In the genomic region with DNA sequence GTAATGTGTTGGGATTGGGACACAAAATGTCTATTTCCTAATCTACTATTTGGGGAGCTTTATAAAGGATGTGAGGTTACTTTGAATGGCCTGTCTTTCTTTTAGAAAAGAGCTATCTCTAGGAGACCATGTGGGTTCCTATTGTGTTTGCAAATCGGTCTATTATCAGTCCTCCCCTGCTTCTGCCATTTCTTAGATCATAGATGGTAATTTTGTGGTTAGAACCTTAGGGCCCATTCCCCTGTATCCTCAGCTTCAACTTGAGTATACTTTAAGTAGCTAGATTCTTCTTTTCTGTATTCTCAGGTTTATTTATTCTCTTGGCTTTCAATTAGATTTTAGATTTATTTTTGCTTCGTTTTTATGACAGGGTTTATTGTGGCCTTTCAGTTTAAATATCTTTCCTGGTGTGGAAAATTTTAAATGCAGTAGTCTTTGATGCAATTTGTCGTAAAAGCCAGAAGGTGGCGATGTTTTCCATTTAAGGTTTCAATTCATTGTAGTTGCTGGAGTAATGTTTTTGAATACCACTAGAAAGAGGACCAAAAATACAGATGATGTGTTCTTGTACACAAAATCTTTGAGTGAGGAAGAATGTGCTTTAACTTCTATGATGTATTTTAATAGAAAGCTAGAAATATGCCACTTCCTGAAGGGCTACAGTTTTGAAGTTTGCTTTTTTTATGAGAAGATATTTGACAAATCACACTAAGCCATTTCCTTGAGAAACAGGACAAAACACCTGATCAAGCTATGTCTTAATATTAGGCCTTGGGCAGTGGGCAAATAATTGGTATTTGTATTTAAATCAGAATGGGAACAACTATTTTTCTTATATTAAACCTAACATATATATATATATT, we compare ENCODE assay signal across 8 cellular contexts. TPM values are rescaled to one million over a fixed set of nuclear protein-coding genes. Genes with fewer than 3 reads are reported as not detected.
A peak's percentile ranks its signal among the peaks of the same experiment; 100 is the strongest.
DNase-seq lines count a peak whose midpoint lies in the region; ATAC-seq and TF ChIP-seq lines count a peak whose summit lies in the region.

No MANE protein-coding gene starts in this region.

- no peaks in the 10 kb centered on the region for H3K36me3 ChIP-seq in IMR-90 (ENCODE audit: control insufficient read depth, insufficient read depth, low read length)
- no peaks in the 10 kb centered on the region for H3K36me3 ChIP-seq in OCI-LY3 (replicated peaks; ENCODE audit: low read depth, low read length)
- H3K36me3 ChIP-seq in mesenchymal stem cell (ENCODE audit: control insufficient read depth in 1 of 2, insufficient read depth in 2 of 2, low read depth in 1 of 2, low read length in 2 of 2) = no peaks in the 10 kb centered on the region

- H3K27ac ChIP-seq in IMR-90 (ENCODE audit: insufficient read depth, low read length) (no peak overlapping the region), OCI-LY3 (ENCODE audit: low read length) (no peak overlapping the region), mesenchymal stem cell (ENCODE audit: low read length, poor library complexity, severe bottlenecking) (peak overlapping the region; percentile 45)

- peaks cover 2% of the 10 kb centered on the region; the same call in 1 of the 2 replicates for H3K4me1 ChIP-seq in IMR-90 (ENCODE audit: control insufficient read depth, insufficient read depth, low read length)
- 0 out of 2 replicates have a peak, but pooled peaks cover 2% of the 10 kb centered on the region for H3K4me1 ChIP-seq in OCI-LY3 (ENCODE audit: low read length)
- H3K4me1 ChIP-seq in mesenchymal stem cell (ENCODE audit: control insufficient read depth, insufficient read depth, low read depth, low read length) = peaks cover 6% of the 10 kb centered on the region

- intact Hi-C loops in IMR-90 (cut with micrococcal nuclease) = loop anchor here (1.0 kb wide), 3 partner anchors 49 to 124 kb away; no protein-coding TSS in a partner anchor

- WGBS in IMR-90 (ENCODE audit: extremely low coverage in 2 of 2, insufficient read length in 1 of 2), 2 experiments = no CpG with 5 or more reads among the region's 4 CpGs
- under 1% methylated on average over 4 of the region's 4 CpGs for WGBS in mesenchymal stem cell

- H2BK15ac ChIP-seq in IMR-90 (ENCODE audit: low read depth, low read length) = no peak overlapping the region
- H2BK15ac ChIP-seq in mesenchymal stem cell (ENCODE audit: low read depth, poor library complexity, severe bottlenecking) = no peak overlapping the region

- H3K27me3 ChIP-seq in IMR-90 (ENCODE audit: control insufficient read depth, insufficient read depth, low read length) (no peaks in the 10 kb centered on the region), OCI-LY3 (ENCODE audit: low read depth, low read length) (no peaks in the 10 kb centered on the region), mesenchymal stem cell (ENCODE audit: control insufficient read depth in 1 of 2, insufficient read depth in 1 of 2, low read length in 2 of 2) (no peaks in the 10 kb centered on the region)

- H3K4ac ChIP-seq in IMR-90 (ENCODE audit: low read depth, low read length) (no peak overlapping the region), mesenchymal stem cell (ENCODE audit: low read depth in 1 of 2, low read length in 2 of 2) (no peak overlapping the region)

- H4K8ac ChIP-seq in IMR-90 (ENCODE audit: low read depth in 2 of 2, low read length in 2 of 2) (no peak overlapping the region), mesenchymal stem cell (ENCODE audit: low read length) (no peak overlapping the region)

- in situ Hi-C loops in IMR-90 (cut with MboI; ENCODE audit: low sequenced_read_pairs) = loop anchor here (5.0 kb wide), 1 partner anchor 89 kb away; no protein-coding TSS in a partner anchor

- TF ChIP-seq CTCF in IMR-90 (conservative IDR thresholded peaks at IDR 0.05; ENCODE audit: low read depth, low read length) = peak; percentile 80
- TF ChIP-seq CTCF in OCI-LY3 (IDR thresholded peaks at IDR 0.05; ENCODE audit: low read depth, low read length) = peak; percentile 65
- TF ChIP-seq CTCF in choroid plexus epithelial cell (conservative IDR thresholded peaks at IDR 0.05; ENCODE audit: low read depth, low read length) = peak; percentile 61

- H3K9me3 ChIP-seq in IMR-90 (ENCODE audit: control insufficient read depth, insufficient read depth, low read length) (no peaks in the 10 kb centered on the region), OCI-LY3 (ENCODE audit: insufficient read depth, low read length) (no peaks in the 10 kb centered on the region), mesenchymal stem cell (ENCODE audit: control insufficient read depth, low read length) (no peaks in the 10 kb centered on the region)

- H3K4me2 ChIP-seq in IMR-90 (ENCODE audit: low read depth, low read length) = no peak overlapping the region
- no peak overlapping the region for H3K4me2 ChIP-seq in OCI-LY3 (ENCODE audit: low read length)
- H3K4me2 ChIP-seq in mesenchymal stem cell (ENCODE audit: low read length, poor library complexity, severe bottlenecking) = no peak overlapping the region

- H2BK12ac ChIP-seq in mesenchymal stem cell (ENCODE audit: low read length in 2 of 2) = no peak overlapping the region

- H3K14ac ChIP-seq in IMR-90 (replicated peaks; ENCODE audit: low read depth, low read length) (no peak overlapping the region), mesenchymal stem cell (ENCODE audit: low read length in 2 of 2) (no peak overlapping the region)

- H3K23ac ChIP-seq in IMR-90 (ENCODE audit: low read depth, low read length) (no peak overlapping the region), mesenchymal stem cell (ENCODE audit: low read length in 2 of 2) (no peak overlapping the region)

- H2AFZ ChIP-seq in IMR-90 (replicated peaks; ENCODE audit: low read length, poor library complexity) (no peak overlapping the region), OCI-LY3 (ENCODE audit: low read depth, low read length) (no peak overlapping the region), mesenchymal stem cell (ENCODE audit: low read depth, low read length) (no peak overlapping the region)

- H2AK5ac ChIP-seq in IMR-90 (ENCODE audit: low read depth, low read length) (no peak overlapping the region), mesenchymal stem cell (ENCODE audit: low read length, severe bottlenecking) (no peak overlapping the region)

- H3K9me1 ChIP-seq in IMR-90 (ENCODE audit: insufficient read depth, low read length) = no peaks in the 10 kb centered on the region

- TF ChIP-seq POLR2A in IMR-90 (IDR thresholded peaks at IDR 0.05; ENCODE audit: low read depth, low read length) = no peak

- H4K5ac ChIP-seq in IMR-90 (ENCODE audit: low read depth, low read length) = no peak overlapping the region

- no peak overlapping the region for H2BK20ac ChIP-seq in IMR-90 (ENCODE audit: low read depth, low read length)

- H3K79me1 ChIP-seq in IMR-90 (ENCODE audit: low read depth in 1 of 2, low read length in 2 of 2) = peaks cover 17 to 37% of the 10 kb centered on the region in 2 experiments
- H3K79me1 ChIP-seq in mesenchymal stem cell (replicated peaks; ENCODE audit: low read length, poor library complexity, severe bottlenecking) = peaks cover 16% of the 10 kb centered on the region

- no peak overlapping the region for H3K9ac ChIP-seq in IMR-90 (ENCODE audit: low read depth, low read length)
- H3K9ac ChIP-seq in OCI-LY3 (ENCODE audit: low read length) = no peak overlapping the region
- peak overlapping the region; percentile 29 for H3K9ac ChIP-seq in mesenchymal stem cell (ENCODE audit: low read length)

- no peak overlapping the region for H3K4me3 ChIP-seq in IMR-90 (ENCODE audit: insufficient read depth, low read depth, low read length)
- H3K4me3 ChIP-seq in OCI-LY3 (ENCODE audit: low read length) = no peak overlapping the region
- H3K4me3 ChIP-seq in choroid plexus epithelial cell (ENCODE audit: low read depth, low read length) = no peak overlapping the region
- H3K4me3 ChIP-seq in mesenchymal stem cell (ENCODE audit: insufficient read depth in 1 of 2, low read depth in 1 of 2, low read length in 2 of 2) = no peak overlapping the region

- no peak overlapping the region for H2BK120ac ChIP-seq in IMR-90 (ENCODE audit: low read depth, low read length)
- no peak overlapping the region for H2BK120ac ChIP-seq in mesenchymal stem cell (ENCODE audit: low read depth, low read length)

- H2AK9ac ChIP-seq in IMR-90 (replicated peaks; ENCODE audit: low read depth, low read length, poor library complexity) = no peak overlapping the region

- CTCF ChIA-PET in IMR-90 (lab: Yijun Ruan, JAX) = interaction anchor here (0.7 to 2.1 kb wide), 11 partner anchors 9 to 441 kb away, joined by 3 to 21 read pairs (median 3); no protein-coding TSS in a partner anchor

- H3K56ac ChIP-seq in IMR-90 (ENCODE audit: extremely low read depth, insufficient read depth, low read length) = no peak overlapping the region

- POLR2A ChIA-PET in IMR-90 (lab: Charles Lee; ENCODE audit: unreplicated experiment) = no interaction called here

- peaks cover 24% of the 10 kb centered on the region; the same call in 1 of the 2 replicates for H4K20me1 ChIP-seq in IMR-90 (ENCODE audit: insufficient read depth, low read length)
- H4K20me1 ChIP-seq in OCI-LY3 (ENCODE audit: insufficient read depth, low read length) = peaks cover 13% of the 10 kb centered on the region; the same call in 1 of the 2 replicates

- H3K79me2 ChIP-seq in OCI-LY3 (ENCODE audit: low read length) = peaks cover 18% of the 10 kb centered on the region

- BruUV-seq in IMR-90 (replicated peaks; lab: Mats Ljungman, UMichigan) = no TSS peak

- dilution Hi-C loops in IMR-90 (cut with HindIII; ENCODE audit: low sequenced_read_pairs, unreplicated experiment) = no loop called here

- H4K91ac ChIP-seq in IMR-90 (ENCODE audit: insufficient read depth, low read depth, low read length) (no peak overlapping the region), mesenchymal stem cell (ENCODE audit: low read length) (no peak overlapping the region)

- ATAC-seq in GM19438 (IDR thresholded peaks at IDR 0.05; ENCODE audit: low read depth, unreplicated experiment) (peak; percentile 63), IMR-90 (ENCODE audit: low read depth) (peak; percentile 74), HG03439 (IDR thresholded peaks at IDR 0.05; ENCODE audit: unreplicated experiment) (no peak), HG03097 (IDR thresholded peaks at IDR 0.05; ENCODE audit: low FRiP score, unreplicated experiment) (no peak)

- DNase-seq in DMS 273 treated with DMSO at 0.1 percent for 48 hours (lab: John Stamatoyannopoulos, UW) (peak; percentile 71), IMR-90 (peak; percentile 72), choroid plexus epithelial cell (ENCODE audit: low read depth) (peak; percentile 82), mesenchymal stem cell (peak; percentile 67)

- no peak overlapping the region for H2BK5ac ChIP-seq in IMR-90 (ENCODE audit: low read depth, low read length, poor library complexity, severe bottlenecking)
- H2BK5ac ChIP-seq in mesenchymal stem cell (ENCODE audit: low read depth, low read length, poor library complexity, severe bottlenecking) = no peak overlapping the region

- no peak overlapping the region for H3K18ac ChIP-seq in IMR-90 (ENCODE audit: low read depth, low read length)
- no peak overlapping the region for H3K18ac ChIP-seq in mesenchymal stem cell (ENCODE audit: low read depth in 1 of 2, low read length in 2 of 2)

- TF ChIP-seq RAD21 in IMR-90 (IDR thresholded peaks at IDR 0.05; ENCODE audit: low read length) = peak; percentile 78

RNA-seq across cellular contexts. Expression of a gene that starts 20.3 kb away (rescaled TPM):
- total RNA-seq in IMR-90 (2012; rRNA removed) = 25.6 and 38.3 TPM in 2 replicates
- polyA plus RNA-seq in IMR-90 (2012; rRNA removed) = 32.5 and 34.0 TPM in 2 replicates
- polyA plus RNA-seq in IMR-90 (2012; cell fraction: cytosol; rRNA removed) = 6.6 and 14.8 TPM in 2 replicates
- 7.1 and 25.3 TPM in 2 replicates for polyA plus RNA-seq in IMR-90 (2012; cell fraction: nucleus; rRNA removed; ENCODE audit: low replicate concordance)
- 38.8 TPM for polyA plus RNA-seq in mesenchymal stem cell (2013, experiment 1 of 2)
- 40.4 TPM for polyA plus RNA-seq in mesenchymal stem cell (2013, experiment 2 of 2)

Comparison
In these comparisons a context has a peak if more than half of its experiments do, and no peak if none do; other contexts are left out.
1. ATAC-seq: peak in GM19438 (single experiment) and IMR-90 (single experiment); none in HG03439 (single experiment) and HG03097 (single experiment).
2. Peak in every context shown above with its lines, with median percentiles within 50 percentile points of each other: DNase-seq and CTCF ChIP-seq.